23 cellular contexts compared by ENCODE assay signal in genomic region chr6:144935181-144935580, GRCh38.
DNase-seq lines count a peak whose midpoint lies in the region; ATAC-seq, FAIRE-seq and TF ChIP-seq lines count a peak whose summit lies in the region.
"Had no signal": no experiment of that assay in that cellular context is flagged by ENCODE, and none has a peak within 500 bp of the region (broad histone marks: within the 10 kb centered on the region; RNA-seq: fewer than 3 reads in every experiment).

No MANE protein-coding gene starts in this region.

- H4K20me1 ChIP-seq in endothelial cell of umbilical vein (replicated peaks; ENCODE audit: control insufficient read depth, extremely low read depth, insufficient read depth, low read length), result no peaks in the 10 kb centered on the region
- H4K20me1 ChIP-seq: BLaER1 had no signal

- peak; percentile 3 for DNase-seq in DMS53 (lab: John Stamatoyannopoulos, UW)
- no peak for DNase-seq in DMS53 treated with DMSO at 0.1 percent for 48 hours (lab: John Stamatoyannopoulos, UW; ENCODE audit: unreplicated experiment)
- peak; percentile 58 for DNase-seq in OCI-M1 (lab: John Stamatoyannopoulos, UW)
- peak; percentile 25 for DNase-seq in endothelial cell of umbilical vein (ENCODE audit: low read depth, low spot score)
- DNase-seq in pons (ENCODE audit: low spot score), result no peak
- DNase-seq in epidermal melanocyte (ENCODE audit: insufficient read length, low spot score), result no peak
- DNase-seq in activated CD4-positive, alpha-beta T cell treated with anti-CD3 and anti-CD28 coated beads for 36 hours, result no peak
- DNase-seq: Caco-2; CD4-positive, CD25-positive, alpha-beta regulatory T cell; CD8-positive, alpha-beta T cell; DMS153; DMS79 treated with DMSO at 0.1 percent for 48 hours; GF-D8; GOT3 had no signal

- intact Hi-C loops in endothelial cell of umbilical vein (cut with micrococcal nuclease), result loop anchor here (10.0 kb wide), 1 partner anchor 280 kb away; no protein-coding TSS in a partner anchor
- intact Hi-C loops in activated CD4-positive, alpha-beta T cell treated with anti-CD3 and anti-CD28 coated beads for 36 hours (cut with DNase I, micrococcal nuclease), result loop anchor here in 1 of 2 experiments (10.0 kb wide), 1 partner anchor 830 kb away; no protein-coding TSS in a partner anchor

- TF ChIP-seq CTCF in endothelial cell of umbilical vein (IDR thresholded peaks at IDR 0.05; ENCODE audit: extremely low read depth in 1 of 2, insufficient read depth in 1 of 2, low read depth in 1 of 2, low read length in 2 of 2), result no peak

- dilution Hi-C loops in endothelial cell of umbilical vein (cut with MboI; ENCODE audit: extremely low pct_ligation_motif_present, low sequenced_read_pairs), result no loop called here

- peaks cover 4% of the 10 kb centered on the region for H3K27me3 Mint-ChIP-seq in activated CD4-positive, alpha-beta T cell treated with anti-CD3 and anti-CD28 coated beads for 36 hours

- no peak overlapping the region for H3K27ac Mint-ChIP-seq in activated CD4-positive, alpha-beta T cell treated with anti-CD3 and anti-CD28 coated beads for 36 hours
- H3K27ac Mint-ChIP-seq: B cell; CD4-positive, CD25-positive, alpha-beta regulatory T cell; CD8-positive, alpha-beta T cell had no signal

- peaks cover 1% of the 10 kb centered on the region for H3K9me3 Mint-ChIP-seq in activated CD4-positive, alpha-beta T cell treated with anti-CD3 and anti-CD28 coated beads for 36 hours (ENCODE audit: low read depth)

- POLR2A ChIA-PET in endothelial cell of umbilical vein (lab: Charles Lee), result no interaction called here
- POLR2A ChIA-PET in activated CD4-positive, alpha-beta T cell treated with anti-CD3 and anti-CD28 coated beads for 36 hours (lab: Charles Lee), result no interaction called here

- CTCF ChIA-PET in endothelial cell of umbilical vein (lab: Charles Lee), result interaction anchor here (0.6 kb wide), 1 partner anchor 197 kb away, joined by 3 read pairs; no protein-coding TSS in a partner anchor
- CTCF ChIA-PET in activated CD4-positive, alpha-beta T cell treated with anti-CD3 and anti-CD28 coated beads for 36 hours (lab: Charles Lee), result interaction anchor here (0.5 kb wide), 1 partner anchor 739 kb away, joined by 4 read pairs; no protein-coding TSS in a partner anchor

- no peaks in the 10 kb centered on the region for H3K4me1 ChIP-seq in endothelial cell of umbilical vein (ENCODE audit: control insufficient read depth, extremely low read depth, insufficient read depth, low read length)
- H3K4me1 ChIP-seq: BLaER1, Caco-2 had no signal

- H3K36me3 ChIP-seq in endothelial cell of umbilical vein (ENCODE audit: control insufficient read depth in 2 of 2, extremely low read depth in 1 of 2, insufficient read depth in 2 of 2, low read length in 2 of 2), result no peaks in the 10 kb centered on the region
- H3K36me3 ChIP-seq: BLaER1, HAP-1 had no signal

- H3K9ac ChIP-seq in endothelial cell of umbilical vein (replicated peaks; ENCODE audit: extremely low read depth, insufficient read depth, low read length), result no peak overlapping the region
- H3K9ac ChIP-seq: BLaER1 had no signal

- no peaks in the 10 kb centered on the region for H3K27me3 ChIP-seq in endothelial cell of umbilical vein (ENCODE audit: control insufficient read depth in 2 of 2, insufficient read depth in 2 of 2, low read length in 2 of 2)
- H3K27me3 ChIP-seq: BLaER1 had no signal

- no peak for ATAC-seq in activated CD4-positive, alpha-beta T cell treated with anti-CD3 and anti-CD28 coated beads for 36 hours
- ATAC-seq: CD8-positive, alpha-beta T cell had no signal

- H3K4me2 ChIP-seq in endothelial cell of umbilical vein (ENCODE audit: insufficient read depth, low read length), result no peak overlapping the region
- H3K4me2 ChIP-seq: BLaER1 had no signal

- no peak overlapping the region for H3K4me3 ChIP-seq in endothelial cell of umbilical vein (replicated peaks in 1 of 3; ENCODE audit: insufficient read depth in 1 of 3, low read depth in 1 of 3, low read length in 3 of 3)
- H3K4me3 ChIP-seq: BLaER1, HAP-1 had no signal

- no peak overlapping the region for H3K4me3 Mint-ChIP-seq in activated CD4-positive, alpha-beta T cell treated with anti-CD3 and anti-CD28 coated beads for 36 hours
- H3K4me3 Mint-ChIP-seq: B cell; CD4-positive, CD25-positive, alpha-beta regulatory T cell; CD8-positive, alpha-beta T cell had no signal

- no peak for TF ChIP-seq POLR2A in endothelial cell of umbilical vein (IDR thresholded peaks at IDR 0.05; ENCODE audit: low read depth, low read length)

- no peak overlapping the region for H2AFZ ChIP-seq in endothelial cell of umbilical vein (ENCODE audit: low read depth, low read length)

- BruUV-seq in endothelial cell of umbilical vein (replicated peaks; lab: Mats Ljungman, UMichigan), result no TSS peak

- H3K79me2 ChIP-seq in endothelial cell of umbilical vein (ENCODE audit: control insufficient read depth, insufficient read depth, low read length), result no peaks in the 10 kb centered on the region

- FAIRE-seq in endothelial cell of umbilical vein (lab: Jason Lieb, UNC), result peak; percentile 53
- FAIRE-seq: A204.1, GM12891, GM18507, H54 had no signal

- H3K36me3 Mint-ChIP-seq in activated CD4-positive, alpha-beta T cell treated with anti-CD3 and anti-CD28 coated beads for 36 hours (ENCODE audit: low read depth), result peaks cover 2% of the 10 kb centered on the region
- H3K36me3 Mint-ChIP-seq: CD4-positive, CD25-positive, alpha-beta regulatory T cell; CD8-positive, alpha-beta T cell had no signal

- no peaks in the 10 kb centered on the region for H3K9me1 ChIP-seq in endothelial cell of umbilical vein (replicated peaks; ENCODE audit: control insufficient read depth, extremely low read depth, insufficient read depth, low read length)

- no peaks in the 10 kb centered on the region for H3K4me1 Mint-ChIP-seq in activated CD4-positive, alpha-beta T cell treated with anti-CD3 and anti-CD28 coated beads for 36 hours
- H3K4me1 Mint-ChIP-seq: B cell had no signal

- H3K9me3 ChIP-seq in endothelial cell of umbilical vein (replicated peaks; ENCODE audit: control insufficient read depth, insufficient read depth, low read length), result no peaks in the 10 kb centered on the region
- H3K9me3 ChIP-seq: HAP-1 had no signal

- H3K27ac ChIP-seq in endothelial cell of umbilical vein (ENCODE audit: insufficient read depth, low read depth, low read length), result no peak overlapping the region
- H3K27ac ChIP-seq: 22Rv1, BLaER1, C4-2B had no signal

TF ChIP-seq in endothelial cell of umbilical vein, 7 proteins besides CTCF, POLR2A, EP300 and RAD21:
- TF ChIP-seq GATA2 (IDR thresholded peaks at IDR 0.05; ENCODE audit: insufficient read depth, insufficient read length, low read depth, low read length) (no peak), EZH2 (IDR thresholded peaks at IDR 0.05; ENCODE audit: borderline replicate concordance, low read depth, low read length, severe bottlenecking) (no peak), JUN (IDR thresholded peaks at IDR 0.05; ENCODE audit: borderline replicate concordance, insufficient read depth, insufficient read length, low read depth) (peak; percentile 44), POLR2AphosphoS5 (IDR thresholded peaks at IDR 0.05; ENCODE audit: insufficient read depth, low read depth, low read length) (no peak), MAX (IDR thresholded peaks at IDR 0.05; ENCODE audit: insufficient read depth, insufficient read length) (no peak), FOS (IDR thresholded peaks at IDR 0.05; ENCODE audit: borderline replicate concordance, insufficient read depth, low read length) (peak; percentile 9), MYC (IDR thresholded peaks at IDR 0.05; ENCODE audit: low read depth, low read length) (no peak)

Comparison
In these comparisons a context has a peak if more than half of its experiments do, and no peak if none do; other contexts are left out.
1. DNase-seq: peak in DMS53 (single experiment), OCI-M1 (single experiment) and endothelial cell of umbilical vein (single experiment); none in DMS53 treated with DMSO at 0.1 percent for 48 hours (single experiment), pons (single experiment), epidermal melanocyte (single experiment) and activated CD4-positive, alpha-beta T cell treated with anti-CD3 and anti-CD28 coated beads for 36 hours (single experiment).